ENCODE assay signal across 8 cellular contexts in genomic region chr3:53073553-53074365, GRCh38. TPM values are rescaled to one million over a fixed set of nuclear protein-coding genes. Genes with fewer than 3 reads are reported as not detected.
DNase-seq lines count a peak whose midpoint lies in the region; TF ChIP-seq lines count a peak whose summit lies in the region.

No MANE protein-coding gene starts in this region.

- no peak for DNase-seq in activated naive CD4-positive, alpha-beta T cell (lab: John Stamatoyannopoulos, UW)
- DNase-seq in MCF 10A (ENCODE audit: unreplicated experiment): no peak
- DNase-seq in mesendoderm: no peak
- DNase-seq in vagina (ENCODE audit: extremely low spot score in 2 of 2): no peak
- no peak for DNase-seq in osteocyte (ENCODE audit: extremely low spot score, unreplicated experiment)
- DNase-seq in NCI-H2081 (lab: John Stamatoyannopoulos, UW): no peak
- DNase-seq in SHP77 treated with DMSO at 0.1 percent for 48 hours (lab: John Stamatoyannopoulos, UW): no peak

- CTCF ChIA-PET in MCF 10A (lab: Yijun Ruan, JAX): interaction anchor here (0.5 to 4.0 kb wide), 13 partner anchors 10 to 332 kb away, joined by 3 to 21 read pairs (median 4); no protein-coding TSS in a partner anchor

- no peaks in the 10 kb centered on the region for H3K9me3 Mint-ChIP-seq in activated naive CD4-positive, alpha-beta T cell treated with anti-CD3 and anti-CD28 coated beads, Interleukin-2, amount 50 U/mL, for 24 hours
- H3K9me3 Mint-ChIP-seq in MCF 10A (ENCODE audit: unreplicated experiment): no peaks in the 10 kb centered on the region
- H3K9me3 Mint-ChIP-seq in osteocyte (ENCODE audit: unreplicated experiment): no peaks in the 10 kb centered on the region

- H3K18ac ChIP-seq in mesendoderm (ENCODE audit: low read length): no peak overlapping the region

- peak overlapping the region; percentile 2 for H3K9ac ChIP-seq in mesendoderm (ENCODE audit: low read length)

- H4K5ac ChIP-seq in mesendoderm (ENCODE audit: low read length): no peak overlapping the region

- no TSS peak for BruUV-seq in MCF 10A (replicated peaks; lab: Mats Ljungman, UMichigan)

- H3K27me3 ChIP-seq in mesendoderm (ENCODE audit: insufficient read depth, low read length, poor library complexity) (no peaks in the 10 kb centered on the region), vagina (no peaks in the 10 kb centered on the region)

- no peak overlapping the region for H3K4me2 ChIP-seq in mesendoderm (ENCODE audit: low read length)

- POLR2A ChIA-PET in MCF 10A (lab: Yijun Ruan, JAX): no interaction called here

- WGBS in mesendoderm (ENCODE audit: extremely low coverage, insufficient coverage, low lambda C conversion rate): no CpG with 5 or more reads among the region's 17 CpGs

- no peaks in the 10 kb centered on the region for H3K79me1 ChIP-seq in mesendoderm (ENCODE audit: low read length)

- no peaks in the 10 kb centered on the region for H3K36me3 ChIP-seq in mesendoderm (ENCODE audit: control insufficient read depth, insufficient read depth, low read length)
- no peaks in the 10 kb centered on the region for H3K36me3 ChIP-seq in vagina

- no peak overlapping the region for H4K8ac ChIP-seq in mesendoderm (ENCODE audit: low read depth, low read length)

- no peak for TF ChIP-seq POLR2A in vagina (IDR thresholded peaks at IDR 0.05)

- H3K4me1 ChIP-seq in mesendoderm (ENCODE audit: control insufficient read depth, low read depth, low read length): peaks cover 3% of the 10 kb centered on the region
- H3K4me1 ChIP-seq in vagina: peaks cover 12% of the 10 kb centered on the region

- H2BK15ac ChIP-seq in mesendoderm (replicated peaks; ENCODE audit: low read depth): no peak overlapping the region

- H2BK5ac ChIP-seq in mesendoderm (ENCODE audit: low read length): no peak overlapping the region

- H3K27ac ChIP-seq in mesendoderm (ENCODE audit: low read depth, low read length) (no peak overlapping the region), vagina (peak overlapping the region; percentile 74)

- no peaks in the 10 kb centered on the region for H3K79me2 ChIP-seq in mesendoderm (ENCODE audit: control insufficient read depth, insufficient read depth, low read length)

- H3K9me3 ChIP-seq in vagina: no peaks in the 10 kb centered on the region

- intact Hi-C loops in MCF 10A (cut with micrococcal nuclease) (loop anchor here (2.0 kb wide), 1 partner anchor 645 kb away; no protein-coding TSS in a partner anchor), vagina (cut with DNase I) (no loop called here)

- H3K23ac ChIP-seq in mesendoderm (ENCODE audit: low read length): no peak overlapping the region

- no peaks in the 10 kb centered on the region for H3K36me3 Mint-ChIP-seq in activated naive CD4-positive, alpha-beta T cell treated with anti-CD3 and anti-CD28 coated beads, Interleukin-2, amount 50 U/mL, for 24 hours
- H3K36me3 Mint-ChIP-seq in MCF 10A (ENCODE audit: insufficient read depth, unreplicated experiment) (peaks cover 6% of the 10 kb centered on the region), osteocyte (ENCODE audit: unreplicated experiment) (no peaks in the 10 kb centered on the region)

- H3K4me3 Mint-ChIP-seq in activated naive CD4-positive, alpha-beta T cell treated with anti-CD3 and anti-CD28 coated beads, Interleukin-2, amount 50 U/mL, for 24 hours: peak overlapping the region; percentile 89
- H3K4me3 Mint-ChIP-seq in MCF 10A (ENCODE audit: unreplicated experiment) (peak overlapping the region; percentile 79), osteocyte (ENCODE audit: unreplicated experiment) (no peak overlapping the region)

- no peak overlapping the region for H3K27ac Mint-ChIP-seq in activated naive CD4-positive, alpha-beta T cell treated with anti-CD3 and anti-CD28 coated beads, Interleukin-2, amount 50 U/mL, for 24 hours
- H3K27ac Mint-ChIP-seq in MCF 10A (ENCODE audit: low read depth, unreplicated experiment): no peak overlapping the region
- H3K27ac Mint-ChIP-seq in osteocyte (ENCODE audit: unreplicated experiment): no peak overlapping the region

- H3K4me1 Mint-ChIP-seq in activated naive CD4-positive, alpha-beta T cell treated with anti-CD3 and anti-CD28 coated beads, Interleukin-2, amount 50 U/mL, for 24 hours: peaks cover 14% of the 10 kb centered on the region
- no peaks in the 10 kb centered on the region for H3K4me1 Mint-ChIP-seq in MCF 10A (ENCODE audit: insufficient read depth, unreplicated experiment)
- H3K4me1 Mint-ChIP-seq in osteocyte (ENCODE audit: unreplicated experiment): peaks cover 10% of the 10 kb centered on the region

- H2BK120ac ChIP-seq in mesendoderm (ENCODE audit: low read depth, low read length): no peak overlapping the region

- no peak overlapping the region for H2AK5ac ChIP-seq in mesendoderm (ENCODE audit: low read length)

- H3K27me3 Mint-ChIP-seq in activated naive CD4-positive, alpha-beta T cell treated with anti-CD3 and anti-CD28 coated beads, Interleukin-2, amount 50 U/mL, for 24 hours: no peaks in the 10 kb centered on the region
- H3K27me3 Mint-ChIP-seq in MCF 10A (ENCODE audit: insufficient read depth, unreplicated experiment) (no peaks in the 10 kb centered on the region), osteocyte (ENCODE audit: unreplicated experiment) (no peaks in the 10 kb centered on the region)

- H3K4ac ChIP-seq in mesendoderm (ENCODE audit: low read depth, low read length): no peak overlapping the region

- H3K56ac ChIP-seq in mesendoderm (ENCODE audit: low read length): peak overlapping the region; percentile 73

- H3K4me3 ChIP-seq in mesendoderm (ENCODE audit: low read length): no peak overlapping the region
- H3K4me3 ChIP-seq in vagina: peak overlapping the region; percentile 54 to 64

- TF ChIP-seq CTCF in MCF 10A (IDR thresholded peaks at IDR 0.05; ENCODE audit: unreplicated experiment): no peak
- TF ChIP-seq CTCF in vagina (IDR thresholded peaks at IDR 0.05): no peak
- TF ChIP-seq CTCF in osteocyte (IDR thresholded peaks at IDR 0.05): no peak

RNA-seq across cellular contexts. Expression of gene SFMBT1, which starts 27.9 kb away (rescaled TPM):
- total RNA-seq in MCF 10A (2022) (11.5 and 11.8 TPM in 2 replicates), vagina (9.1 TPM), osteocyte (7.9 and 8.0 TPM in 2 replicates)
- 5.4 TPM for polyA plus RNA-seq in mesendoderm (2013, experiment 1 of 2)
- polyA plus RNA-seq in mesendoderm (2013, experiment 2 of 2): 5.6 TPM

RNA-seq across cellular contexts. Expression of gene RFT1, which starts 56.5 kb away (rescaled TPM):
- total RNA-seq in MCF 10A (2022) (40.1 and 42.7 TPM in 2 replicates), vagina (13.8 TPM), osteocyte (19.1 and 21.4 TPM in 2 replicates)
- 12.3 TPM for polyA plus RNA-seq in mesendoderm (2013, experiment 1 of 2)
- polyA plus RNA-seq in mesendoderm (2013, experiment 2 of 2): 12.4 TPM
